Comparison of ENCODE assay signal across 26 cellular contexts in genomic region chrX:1751781-1752180, GRCh38.
DNase-seq lines count a peak whose midpoint lies in the region; ATAC-seq and TF ChIP-seq lines count a peak whose summit lies in the region.
"Had no signal": no experiment of that assay in that cellular context is flagged by ENCODE, and none has a peak within 500 bp of the region (broad histone marks: within the 10 kb centered on the region; RNA-seq: fewer than 3 reads in every experiment).

No MANE protein-coding gene starts in this region.

- H3K4me3 ChIP-seq in SJCRH30 = no peak overlapping the region
- H3K4me3 ChIP-seq in Caco-2 (ENCODE audit: low read depth, low read length) = no peak overlapping the region
- H3K4me3 ChIP-seq: cardiac muscle cell, mucosa of descending colon, transverse colon had no signal

- H3K27me3 ChIP-seq in SJCRH30 (no peaks in the 10 kb centered on the region), Caco-2 (replicated peaks; ENCODE audit: control insufficient read depth, insufficient read depth, low read length) (no peaks in the 10 kb centered on the region; the same call in 1 of the 2 replicates)
- H3K27me3 ChIP-seq: cardiac muscle cell, transverse colon had no signal

- no TSS peak for BruUV-seq in Caco-2 (replicated peaks; lab: Mats Ljungman, UMichigan)

- POLR2A ChIA-PET in Caco-2 (lab: Charles Lee) = no interaction called here

- CTCF ChIA-PET in Caco-2 (lab: Charles Lee) = no interaction called here

- no peak overlapping the region for H3K4me3 Mint-ChIP-seq in Caco-2 (ENCODE audit: unreplicated experiment)
- H3K4me3 Mint-ChIP-seq: activated naive CD8-positive, alpha-beta T cell treated with anti-CD3 and anti-CD28 coated beads, Interleukin-2, amount 50 U/mL, for 24 hours; activated T-cell treated with anti-CD3 and anti-CD28 coated beads, Interleukin-2, amount 50 U/mL, for 4 hours; CD4-positive, CD25-positive, alpha-beta regulatory T cell; immature natural killer cell; natural killer cell had no signal

- H3K36me3 ChIP-seq in SJCRH30 (no peaks in the 10 kb centered on the region), Caco-2 (ENCODE audit: control insufficient read depth, insufficient read depth, low read length) (no peaks in the 10 kb centered on the region; the same call in 1 of the 2 replicates)
- H3K36me3 ChIP-seq: cardiac muscle cell, transverse colon had no signal

- H3K9me3 ChIP-seq in SJCRH30 (replicated peaks) (0 out of 2 replicates have a peak, but pooled peaks cover 2% of the 10 kb centered on the region), Caco-2 (no peaks in the 10 kb centered on the region)

- intact Hi-C loops in Caco-2 (cut with micrococcal nuclease; ENCODE audit: unreplicated experiment) = no loop called here

- peaks cover 14% of the 10 kb centered on the region for H3K9me3 Mint-ChIP-seq in Caco-2 (ENCODE audit: unreplicated experiment)
- H3K9me3 Mint-ChIP-seq: natural killer cell had no signal

- no peaks in the 10 kb centered on the region for H3K36me3 Mint-ChIP-seq in Caco-2 (ENCODE audit: insufficient read depth, unreplicated experiment)

- TF ChIP-seq CTCF in Caco-2 (IDR thresholded peaks at IDR 0.05; ENCODE audit: insufficient read depth in 1 of 2, low read depth in 1 of 2, low read length in 1 of 2, severe bottlenecking in 1 of 2, unreplicated experiment in 1 of 2) = no peak

- DNase-seq in DMS 273 (lab: John Stamatoyannopoulos, UW; ENCODE audit: unreplicated experiment) (peak; percentile 45), DMS 273 treated with DMSO at 0.1 percent for 48 hours (lab: John Stamatoyannopoulos, UW) (no peak), MV-4-11 (lab: John Stamatoyannopoulos, UW) (peak; percentile 21), SW480 (ENCODE audit: low spot score) (peak; percentile 44), SJCRH30 (no peak), Caco-2 (no peak)
- DNase-seq: activated CD4-positive, alpha-beta T cell treated with anti-CD3 and anti-CD28 coated beads for 4 hours; activated naive CD8-positive, alpha-beta T cell treated with anti-CD3 and anti-CD28 coated beads, Interleukin-2, amount 50 U/mL, for 24 hours; activated T-cell treated with anti-CD3 and anti-CD28 coated beads, Interleukin-2, amount 50 U/mL, for 4 hours; CD4-positive, CD25-positive, alpha-beta regulatory T cell; H7; immature natural killer cell; Kasumi-1; left cardiac atrium; mucosa of descending colon; natural killer cell; NCI-H1092 treated with DMSO at 0.1 percent for 48 hours; NCI-H1694 treated with DMSO at 0.1 percent for 48 hours; NCI-H510A; stimulated activated CD4-positive, alpha-beta T cell treated with anti-CD3 and anti-CD28 coated beads, Interleukin-4, amount 100 ng/mL, for 24 hours; transverse colon had no signal

- no peak overlapping the region for H3K27ac ChIP-seq in SJCRH30
- H3K27ac ChIP-seq: 22Rv1, cardiac muscle cell, transverse colon had no signal

- ATAC-seq in GM21737 (IDR thresholded peaks at IDR 0.05; ENCODE audit: unreplicated experiment) = no peak
- ATAC-seq in GM21529 (IDR thresholded peaks at IDR 0.05; ENCODE audit: unreplicated experiment) = no peak
- ATAC-seq: activated naive CD8-positive, alpha-beta T cell treated with anti-CD3 and anti-CD28 coated beads, Interleukin-2, amount 50 U/mL, for 24 hours; activated T-cell treated with anti-CD3 and anti-CD28 coated beads, Interleukin-2, amount 50 U/mL, for 4 hours; HepG2; left cardiac atrium; mucosa of descending colon; natural killer cell had no signal

- no peak overlapping the region for H3K27ac Mint-ChIP-seq in Caco-2 (ENCODE audit: unreplicated experiment)
- H3K27ac Mint-ChIP-seq: activated naive CD8-positive, alpha-beta T cell treated with anti-CD3 and anti-CD28 coated beads, Interleukin-2, amount 50 U/mL, for 24 hours; CD4-positive, CD25-positive, alpha-beta regulatory T cell; immature natural killer cell had no signal

- H3K4me1 Mint-ChIP-seq in Caco-2 (ENCODE audit: low read depth, unreplicated experiment) = no peaks in the 10 kb centered on the region
- H3K4me1 Mint-ChIP-seq: activated naive CD8-positive, alpha-beta T cell treated with anti-CD3 and anti-CD28 coated beads, Interleukin-2, amount 50 U/mL, for 24 hours had no signal

- H3K27me3 Mint-ChIP-seq in Caco-2 (ENCODE audit: insufficient read depth, unreplicated experiment) = no peaks in the 10 kb centered on the region
- H3K27me3 Mint-ChIP-seq: activated naive CD8-positive, alpha-beta T cell treated with anti-CD3 and anti-CD28 coated beads, Interleukin-2, amount 50 U/mL, for 24 hours; CD4-positive, CD25-positive, alpha-beta regulatory T cell had no signal

- H3K4me1 ChIP-seq in SJCRH30 = no peaks in the 10 kb centered on the region
- no peaks in the 10 kb centered on the region for H3K4me1 ChIP-seq in Caco-2
- H3K4me1 ChIP-seq: transverse colon had no signal

Comparison
In these comparisons a context has a peak if more than half of its experiments do, and no peak if none do; other contexts are left out.
1. DNase-seq: peak in DMS 273 (single experiment), MV-4-11 (single experiment) and SW480 (single experiment); none in DMS 273 treated with DMSO at 0.1 percent for 48 hours (single experiment), SJCRH30 (0 of 2) and Caco-2 (0 of 2).